In genomic region chr6:44590471-44590870, GRCh38 we compare ENCODE assay signal across 38 cellular contexts.
"Had no signal": no experiment of that assay in that cellular context is flagged by ENCODE, and none has a peak within 500 bp of the region (broad histone marks: within the 10 kb centered on the region; RNA-seq: fewer than 3 reads in every experiment).

No MANE protein-coding gene starts in this region.

- H3K36me3 ChIP-seq: ascending aorta, brain microvascular endothelial cell, breast epithelium had no signal

- DNase-seq: activated B cell treated with CpG ODN at 0.5 μM for 24 hours; activated CD4-positive, alpha-beta memory T cell treated with anti-CD3 and anti-CD28 coated beads for 36 hours; activated CD4-positive, alpha-beta T cell treated with anti-CD3 and anti-CD28 coated beads for 4 hours; activated CD4-positive, alpha-beta T cell treated with anti-CD3 and anti-CD28 coated beads, Interleukin-2, amount 10 ng/mL, durations not matched to agents 24 days and 14 days; activated CD4-positive, alpha-beta T cell treated with anti-CD3 and anti-CD28 coated beads, Interleukin-2, amount 50 U/mL, for 1 hour; activated CD4-positive, alpha-beta T cell treated with anti-CD3 and anti-CD28 coated beads, Interleukin-2, amount 50 U/mL, for 4 hours; activated CD4-positive, CD25-positive, alpha-beta regulatory T cell treated with anti-CD3 and anti-CD28 coated beads, Interleukin-2, amount 50 U/mL, for 72 hours; activated CD8-positive, alpha-beta memory T cell treated with anti-CD3 and anti-CD28 coated beads, Interleukin-2, amount 50 U/mL, for 4 hours; activated CD8-positive, alpha-beta T cell treated with anti-CD3 and anti-CD28 coated beads for 36 hours; activated effector memory CD4-positive, alpha-beta T cell treated with anti-CD3 and anti-CD28 coated beads, Interleukin-2, amount 50 U/mL, for 16 hours; activated gamma-delta T cell treated with Interleukin-2 at 50 U/mL for 16 hours; activated naive CD4-positive, alpha-beta T cell; activated naive CD4-positive, alpha-beta T cell treated with anti-CD3 and anti-CD28 coated beads for 36 hours; activated naive CD4-positive, alpha-beta T cell treated with anti-CD3 and anti-CD28 coated beads, Interleukin-2, amount 50 U/mL, for 16 hours; activated naive CD8-positive, alpha-beta T cell treated with anti-CD3 and anti-CD28 coated beads for 36 hours; activated T-cell treated with anti-CD3 and anti-CD28 coated beads for 4 hours; activated T-cell treated with anti-CD3 and anti-CD28 coated beads, Interleukin-2, amount 50 U/mL, for 1 hour; activated T-cell treated with anti-CD3 and anti-CD28 coated beads, Interleukin-2, amount 50 U/mL, for 4 hours; activated T-cell treated with anti-CD3 and anti-CD28 coated beads, Interleukin-2, amount 50 U/mL, for 72 hours; amygdala; anterior cingulate cortex; body of pancreas; brain microvascular endothelial cell; caudate nucleus; cerebellar nuclear complex; SW 1271; T-helper 1 cell; T-helper 2 cell; T-helper 9 cell had no signal

- H3K36me3 Mint-ChIP-seq: activated CD4-positive, alpha-beta memory T cell treated with anti-CD3 and anti-CD28 coated beads for 36 hours; activated naive CD8-positive, alpha-beta T cell treated with anti-CD3 and anti-CD28 coated beads for 36 hours had no signal

- H3K4me3 Mint-ChIP-seq: activated B cell treated with CpG ODN at 0.5 μM for 24 hours; activated CD4-positive, alpha-beta memory T cell treated with anti-CD3 and anti-CD28 coated beads for 36 hours; activated CD4-positive, alpha-beta T cell treated with anti-CD3 and anti-CD28 coated beads, Interleukin-2, amount 10 ng/mL, durations not matched to agents 24 days and 14 days; activated CD8-positive, alpha-beta T cell treated with anti-CD3 and anti-CD28 coated beads for 36 hours; activated naive CD4-positive, alpha-beta T cell treated with anti-CD3 and anti-CD28 coated beads for 36 hours; activated naive CD8-positive, alpha-beta T cell treated with anti-CD3 and anti-CD28 coated beads for 36 hours; activated T-cell treated with anti-CD3 and anti-CD28 coated beads, Interleukin-2, amount 50 U/mL, for 4 hours; activated T-cell treated with anti-CD3 and anti-CD28 coated beads, Interleukin-2, amount 50 U/mL, for 72 hours; activated T-helper 1 cell treated with anti-CD3 and anti-CD28 coated beads, Interleukin-12 subunit alpha, Interleukin-12 subunit beta, Interleukin-2, Interleukin-4 antibody, amounts not matched to agents 30 ng/mL and 10 ng/mL and 1 ng/mL, durations not matched to agents 14 hours and 24 hours and 36 hours; activated T-helper 17 cell treated with anti-CD3 and anti-CD28 coated beads, Interleukin-2, amount 50 U/mL, for 72 hours; central memory CD8-positive, alpha-beta T cell; T-helper 1 cell treated with Interleukin-12 subunit alpha and Interleukin-12 subunit beta and Interleukin-4 antibody, amounts not matched to agents 30 μg/mL and 1 μg/mL, for 36 hours; T-helper 2 cell treated with Interferon-gamma antibody and Interleukin-4, amounts not matched to agents 5 μg/mL and 100 μg/mL, for 36 hours had no signal

- H3K4me1 Mint-ChIP-seq: activated B cell treated with CpG ODN at 0.5 μM for 24 hours; activated CD4-positive, alpha-beta T cell treated with anti-CD3 and anti-CD28 coated beads, Interleukin-2, amount 10 ng/mL, durations not matched to agents 24 days and 14 days had no signal

- ATAC-seq: activated CD8-positive, alpha-beta T cell treated with anti-CD3 and anti-CD28 coated beads for 36 hours; activated naive CD4-positive, alpha-beta T cell treated with anti-CD3 and anti-CD28 coated beads, Interleukin-2, amount 50 U/mL, for 72 hours; activated T-cell treated with anti-CD3 and anti-CD28 coated beads, Interleukin-2, amount 50 U/mL, for 4 hours; activated T-cell treated with anti-CD3 and anti-CD28 coated beads, Interleukin-2, amount 50 U/mL, for 72 hours; activated T-helper 17 cell treated with anti-CD3 and anti-CD28 coated beads, Interleukin-2, amount 50 U/mL, for 72 hours; body of pancreas had no signal

- H3K9me3 Mint-ChIP-seq: activated CD4-positive, alpha-beta T cell treated with anti-CD3 and anti-CD28 coated beads, Interleukin-2, amount 10 ng/mL, durations not matched to agents 24 days and 14 days; activated T-helper 1 cell treated with anti-CD3 and anti-CD28 coated beads, Interleukin-12 subunit alpha, Interleukin-12 subunit beta, Interleukin-2, Interleukin-4 antibody, amounts not matched to agents 30 ng/mL and 10 ng/mL and 1 ng/mL, durations not matched to agents 14 hours and 24 hours and 36 hours; activated T-helper 17 cell treated with anti-CD3 and anti-CD28 coated beads, Interleukin-2, amount 50 U/mL, for 72 hours; central memory CD8-positive, alpha-beta T cell; T-helper 1 cell treated with Interleukin-12 subunit alpha and Interleukin-12 subunit beta and Interleukin-4 antibody, amounts not matched to agents 30 μg/mL and 1 μg/mL, for 36 hours had no signal

- H3K27ac Mint-ChIP-seq: activated B cell treated with CpG ODN at 0.5 μM for 24 hours; activated CD4-positive, alpha-beta memory T cell treated with anti-CD3 and anti-CD28 coated beads for 36 hours; activated CD4-positive, alpha-beta T cell treated with anti-CD3 and anti-CD28 coated beads, Interleukin-2, amount 10 ng/mL, durations not matched to agents 24 days and 14 days; activated CD8-positive, alpha-beta T cell treated with anti-CD3 and anti-CD28 coated beads for 36 hours; activated naive CD4-positive, alpha-beta T cell treated with anti-CD3 and anti-CD28 coated beads for 36 hours; activated naive CD4-positive, alpha-beta T cell treated with anti-CD3 and anti-CD28 coated beads, Interleukin-2, amount 50 U/mL, for 72 hours; activated naive CD8-positive, alpha-beta T cell treated with anti-CD3 and anti-CD28 coated beads for 36 hours; activated T-cell treated with anti-CD3 and anti-CD28 coated beads, Interleukin-2, amount 50 U/mL, for 72 hours; activated T-helper 1 cell treated with anti-CD3 and anti-CD28 coated beads, Interleukin-12 subunit alpha, Interleukin-12 subunit beta, Interleukin-2, Interleukin-4 antibody, amounts not matched to agents 30 ng/mL and 10 ng/mL and 1 ng/mL, durations not matched to agents 14 hours and 24 hours and 36 hours; activated T-helper 17 cell treated with anti-CD3 and anti-CD28 coated beads, Interleukin-2, amount 50 U/mL, for 72 hours; T-helper 1 cell treated with Interleukin-12 subunit alpha and Interleukin-12 subunit beta and Interleukin-4 antibody, amounts not matched to agents 30 μg/mL and 1 μg/mL, for 36 hours; T-helper 2 cell treated with Interferon-gamma antibody and Interleukin-4, amounts not matched to agents 5 μg/mL and 100 μg/mL, for 36 hours had no signal

- H3K4me3 ChIP-seq: ascending aorta, body of pancreas, breast epithelium had no signal

- H3K4me1 ChIP-seq: ascending aorta, body of pancreas, breast epithelium had no signal

- H3K27me3 ChIP-seq: ascending aorta, body of pancreas, brain microvascular endothelial cell, breast epithelium had no signal

- H3K27ac ChIP-seq: ascending aorta, body of pancreas, brain microvascular endothelial cell, breast epithelium, VCaP had no signal

- H3K9me3 ChIP-seq: ascending aorta, body of pancreas, breast epithelium had no signal
